In the genomic region with DNA sequence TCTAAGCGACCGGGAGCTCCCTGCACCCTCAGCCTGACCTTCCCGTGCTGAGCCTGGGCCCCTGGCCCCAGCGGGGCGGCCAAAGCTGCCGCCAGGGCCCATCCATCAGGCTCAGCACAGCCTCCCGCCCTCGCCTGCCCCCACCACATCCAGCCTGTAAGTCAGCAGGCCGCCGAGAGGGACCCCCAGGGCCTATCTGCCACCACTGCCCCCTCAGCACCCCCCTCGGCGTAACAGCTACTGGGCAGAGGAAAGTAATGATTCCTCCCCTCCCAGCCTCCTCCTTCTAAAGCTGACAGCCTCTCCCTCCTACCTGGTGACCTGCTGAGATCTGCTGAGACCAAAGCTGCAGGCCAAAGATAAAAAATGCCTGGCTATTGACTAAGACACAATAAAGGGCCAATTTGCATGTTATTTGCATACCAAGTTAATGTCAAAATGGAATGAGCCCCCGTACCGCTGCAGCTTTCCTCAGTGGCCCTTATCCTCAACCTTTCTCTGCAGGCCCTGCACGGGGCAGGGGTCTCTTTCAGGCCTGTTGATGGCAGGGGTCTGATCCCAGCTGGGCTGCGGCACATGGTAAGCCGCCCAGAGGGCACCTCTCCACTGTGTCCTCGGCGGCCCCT, we compare ENCODE assay signal across 1 cellular context.
TF ChIP-seq lines count a peak whose summit lies in the region.

No MANE protein-coding gene starts in this region.

TF ChIP-seq in K562, 482 proteins besides CTCF, POLR2A, EP300 and RAD21:
- no peak for TF ChIP-seq MYBL2 (IDR thresholded peaks at IDR 0.05; ENCODE audit: low read depth)
- no peak for TF ChIP-seq MYBL2 (CRISPR knock-in tag; IDR thresholded peaks at IDR 0.05; ENCODE audit: borderline replicate concordance)
- peak; percentile 53 for TF ChIP-seq NFIC (IDR thresholded peaks at IDR 0.05)
- no peak for TF ChIP-seq NUFIP1 (IDR thresholded peaks at IDR 0.05; ENCODE audit: partially characterized antibody)
- peak; percentile 38; the same call in 1 of the 2 replicates for TF ChIP-seq CREB1 (IDR thresholded peaks at IDR 0.05)
- TF ChIP-seq CREB1 (CRISPR knock-in tag; IDR thresholded peaks at IDR 0.05): no peak
- peak; percentile 92 for TF ChIP-seq POLR2AphosphoS5 (IDR thresholded peaks at IDR 0.05; ENCODE audit: control insufficient read depth, insufficient read depth, low read depth, low read length)
- TF ChIP-seq SMARCA4 (IDR thresholded peaks at IDR 0.05): 0 out of 2 replicates have a peak, but pooled peaks have one; percentile 37
- peak; percentile 79; the same call in 1 of the 2 replicates for TF ChIP-seq GATA2 (CRISPR knock-in tag; IDR thresholded peaks at IDR 0.05)
- TF ChIP-seq CREBBP (IDR thresholded peaks at IDR 0.05; ENCODE audit: low read depth, low read length): no peak
- TF ChIP-seq NCOR1 (IDR thresholded peaks at IDR 0.05): peak; percentile 78
- peak; percentile 57; the same call in 1 of the 2 replicates for TF ChIP-seq PML (IDR thresholded peaks at IDR 0.05; ENCODE audit: low read length)
- TF ChIP-seq DPF2 (IDR thresholded peaks at IDR 0.05): peak; percentile 62
- TF ChIP-seq ARID1B (IDR thresholded peaks at IDR 0.05): peak; percentile 85
- TF ChIP-seq STAT5A (IDR thresholded peaks at IDR 0.05; ENCODE audit: borderline replicate concordance, low read length): peak; percentile 59; the same call in 1 of the 2 replicates
- peak; percentile 90 for TF ChIP-seq CBFA2T3 (IDR thresholded peaks at IDR 0.05)
- peak; percentile 83 for TF ChIP-seq TCF3 (CRISPR knock-in tag; IDR thresholded peaks at IDR 0.05)
- peak; percentile 88 for TF ChIP-seq TEAD4 (IDR thresholded peaks at IDR 0.05; ENCODE audit: low read length)
- no peak for TF ChIP-seq TEAD4 (CRISPR knock-in tag; IDR thresholded peaks at IDR 0.05; ENCODE audit: borderline replicate concordance)
- TF ChIP-seq MTA2 (IDR thresholded peaks at IDR 0.05; ENCODE audit: low read depth): peak; percentile 58
- TF ChIP-seq, protein P1, sequence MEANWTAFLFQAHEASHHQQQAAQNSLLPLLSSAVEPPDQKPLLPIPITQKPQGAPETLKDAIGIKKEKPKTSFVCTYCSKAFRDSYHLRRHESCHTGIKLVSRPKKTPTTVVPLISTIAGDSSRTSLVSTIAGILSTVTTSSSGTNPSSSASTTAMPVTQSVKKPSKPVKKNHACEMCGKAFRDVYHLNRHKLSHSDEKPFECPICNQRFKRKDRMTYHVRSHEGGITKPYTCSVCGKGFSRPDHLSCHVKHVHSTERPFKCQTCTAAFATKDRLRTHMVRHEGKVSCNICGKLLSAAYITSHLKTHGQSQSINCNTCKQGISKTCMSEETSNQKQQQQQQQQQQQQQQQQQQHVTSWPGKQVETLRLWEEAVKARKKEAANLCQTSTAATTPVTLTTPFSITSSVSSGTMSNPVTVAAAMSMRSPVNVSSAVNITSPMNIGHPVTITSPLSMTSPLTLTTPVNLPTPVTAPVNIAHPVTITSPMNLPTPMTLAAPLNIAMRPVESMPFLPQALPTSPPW (CRISPR knock-in tag; IDR thresholded peaks at IDR 0.05): peak; percentile 45; the same call in 1 of the 2 replicates
- TF ChIP-seq, protein P2, sequence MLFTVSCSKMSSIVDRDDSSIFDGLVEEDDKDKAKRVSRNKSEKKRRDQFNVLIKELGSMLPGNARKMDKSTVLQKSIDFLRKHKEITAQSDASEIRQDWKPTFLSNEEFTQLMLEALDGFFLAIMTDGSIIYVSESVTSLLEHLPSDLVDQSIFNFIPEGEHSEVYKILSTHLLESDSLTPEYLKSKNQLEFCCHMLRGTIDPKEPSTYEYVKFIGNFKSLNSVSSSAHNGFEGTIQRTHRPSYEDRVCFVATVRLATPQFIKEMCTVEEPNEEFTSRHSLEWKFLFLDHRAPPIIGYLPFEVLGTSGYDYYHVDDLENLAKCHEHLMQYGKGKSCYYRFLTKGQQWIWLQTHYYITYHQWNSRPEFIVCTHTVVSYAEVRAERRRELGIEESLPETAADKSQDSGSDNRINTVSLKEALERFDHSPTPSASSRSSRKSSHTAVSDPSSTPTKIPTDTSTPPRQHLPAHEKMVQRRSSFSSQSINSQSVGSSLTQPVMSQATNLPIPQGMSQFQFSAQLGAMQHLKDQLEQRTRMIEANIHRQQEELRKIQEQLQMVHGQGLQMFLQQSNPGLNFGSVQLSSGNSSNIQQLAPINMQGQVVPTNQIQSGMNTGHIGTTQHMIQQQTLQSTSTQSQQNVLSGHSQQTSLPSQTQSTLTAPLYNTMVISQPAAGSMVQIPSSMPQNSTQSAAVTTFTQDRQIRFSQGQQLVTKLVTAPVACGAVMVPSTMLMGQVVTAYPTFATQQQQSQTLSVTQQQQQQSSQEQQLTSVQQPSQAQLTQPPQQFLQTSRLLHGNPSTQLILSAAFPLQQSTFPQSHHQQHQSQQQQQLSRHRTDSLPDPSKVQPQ (CRISPR knock-in tag; IDR thresholded peaks at IDR 0.05; ENCODE audit: borderline replicate concordance): no peak
- TF ChIP-seq, protein P3, sequence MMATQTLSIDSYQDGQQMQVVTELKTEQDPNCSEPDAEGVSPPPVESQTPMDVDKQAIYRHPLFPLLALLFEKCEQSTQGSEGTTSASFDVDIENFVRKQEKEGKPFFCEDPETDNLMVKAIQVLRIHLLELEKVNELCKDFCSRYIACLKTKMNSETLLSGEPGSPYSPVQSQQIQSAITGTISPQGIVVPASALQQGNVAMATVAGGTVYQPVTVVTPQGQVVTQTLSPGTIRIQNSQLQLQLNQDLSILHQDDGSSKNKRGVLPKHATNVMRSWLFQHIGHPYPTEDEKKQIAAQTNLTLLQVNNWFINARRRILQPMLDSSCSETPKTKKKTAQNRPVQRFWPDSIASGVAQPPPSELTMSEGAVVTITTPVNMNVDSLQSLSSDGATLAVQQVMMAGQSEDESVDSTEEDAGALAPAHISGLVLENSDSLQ (IDR thresholded peaks at IDR 0.05): peak; percentile 22; the same call in 1 of the 2 replicates
- TF ChIP-seq KLF16 (IDR thresholded peaks at IDR 0.05): peak; percentile 69; the same call in 1 of the 2 replicates
- TF ChIP-seq ZSCAN32 (CRISPR knock-in tag; IDR thresholded peaks at IDR 0.05): no peak
- peak; percentile 86 for TF ChIP-seq TAL1 (IDR thresholded peaks at IDR 0.05)
- peak; percentile 82 for TF ChIP-seq CBFA2T2 (conservative IDR thresholded peaks at IDR 0.05)
